8 cellular contexts compared by ENCODE assay signal in genomic region chr4:39970559-39971270, GRCh38. TPM values are rescaled to one million over a fixed set of nuclear protein-coding genes. Genes with fewer than 3 reads are reported as not detected.
DNase-seq lines count a peak whose midpoint lies in the region; ATAC-seq and TF ChIP-seq lines count a peak whose summit lies in the region.

No MANE protein-coding gene starts in this region.

- no peaks in the 10 kb centered on the region for H3K9me3 Mint-ChIP-seq in activated CD4-positive, alpha-beta T cell treated with anti-CD3 and anti-CD28 coated beads, Interleukin-2, amount 10 ng/mL, durations not matched to agents 7 days and 5 days
- no peaks in the 10 kb centered on the region for H3K9me3 Mint-ChIP-seq in activated naive CD8-positive, alpha-beta T cell treated with anti-CD3 and anti-CD28 coated beads, Interleukin-2, amount 10 ng/mL, durations not matched to agents 7 days and 5 days
- no peaks in the 10 kb centered on the region for H3K9me3 Mint-ChIP-seq in neural progenitor cell

- no peak overlapping the region for H3K4me3 Mint-ChIP-seq in activated CD4-positive, alpha-beta T cell treated with anti-CD3 and anti-CD28 coated beads, Interleukin-2, amount 10 ng/mL, durations not matched to agents 7 days and 5 days
- H3K4me3 Mint-ChIP-seq in activated naive CD8-positive, alpha-beta T cell treated with anti-CD3 and anti-CD28 coated beads, Interleukin-2, amount 10 ng/mL, durations not matched to agents 7 days and 5 days: no peak overlapping the region
- H3K4me3 Mint-ChIP-seq in neural progenitor cell: no peak overlapping the region

- no peak for DNase-seq in activated CD4-positive, alpha-beta T cell treated with anti-CD3 and anti-CD28 coated beads, Interleukin-2, amount 10 ng/mL, durations not matched to agents 7 days and 5 days
- DNase-seq in activated CD4-positive, alpha-beta T cell treated with anti-CD3 and anti-CD28 coated beads, Interleukin-2, amount 50 U/mL, for 48 hours: no peak
- DNase-seq in activated naive CD8-positive, alpha-beta T cell treated with anti-CD3 and anti-CD28 coated beads, Interleukin-2, amount 10 ng/mL, durations not matched to agents 7 days and 5 days: no peak
- peak; percentile 1 for DNase-seq in neural progenitor cell (ENCODE audit: low spot score)
- no peak for DNase-seq in stimulated activated CD4-positive, alpha-beta T cell treated with anti-CD3 and anti-CD28 coated beads, Interleukin-12 subunit alpha, Interleukin-12 subunit beta, amount 100 ng/mL, for 4 hours
- no peak for DNase-seq in stimulated activated CD4-positive, alpha-beta T cell treated with anti-CD3 and anti-CD28 coated beads, Interleukin-1b, Interleukin-23, amount 100 ng/mL, for 48 hours
- DNase-seq in middle frontal gyrus (ENCODE audit: extremely low spot score, low spot score): no peak

- peaks cover 100% of the 10 kb centered on the region for H3K79me2 ChIP-seq in neural progenitor cell (ENCODE audit: low read depth)

- H3F3A ChIP-seq in neural progenitor cell (ENCODE audit: low read depth): peaks cover 7% of the 10 kb centered on the region

- ATAC-seq in HG03139 (IDR thresholded peaks at IDR 0.05; ENCODE audit: unreplicated experiment): peak; percentile 62
- ATAC-seq in activated naive CD8-positive, alpha-beta T cell treated with anti-CD3 and anti-CD28 coated beads, Interleukin-2, amount 10 ng/mL, durations not matched to agents 7 days and 5 days (ENCODE audit: low read depth): no peak

- peaks cover 31% of the 10 kb centered on the region for H3K36me3 Mint-ChIP-seq in activated CD4-positive, alpha-beta T cell treated with anti-CD3 and anti-CD28 coated beads, Interleukin-2, amount 10 ng/mL, durations not matched to agents 7 days and 5 days (ENCODE audit: low read depth)
- peaks cover 34% of the 10 kb centered on the region for H3K36me3 Mint-ChIP-seq in activated naive CD8-positive, alpha-beta T cell treated with anti-CD3 and anti-CD28 coated beads, Interleukin-2, amount 10 ng/mL, durations not matched to agents 7 days and 5 days
- peaks cover 37% of the 10 kb centered on the region for H3K36me3 Mint-ChIP-seq in neural progenitor cell

- no peak overlapping the region for H3K4me2 ChIP-seq in neural progenitor cell

- peak overlapping the region; percentile 60 for H3K27ac Mint-ChIP-seq in activated CD4-positive, alpha-beta T cell treated with anti-CD3 and anti-CD28 coated beads, Interleukin-2, amount 10 ng/mL, durations not matched to agents 7 days and 5 days
- peak overlapping the region; percentile 68 for H3K27ac Mint-ChIP-seq in activated naive CD8-positive, alpha-beta T cell treated with anti-CD3 and anti-CD28 coated beads, Interleukin-2, amount 10 ng/mL, durations not matched to agents 7 days and 5 days
- H3K27ac Mint-ChIP-seq in neural progenitor cell: peak overlapping the region; percentile 57

- H3K4me3 ChIP-seq in neural progenitor cell: no peak overlapping the region

- no peak overlapping the region for H3K27ac ChIP-seq in neural progenitor cell

- H3K4me1 ChIP-seq in neural progenitor cell: peaks cover 6% of the 10 kb centered on the region

- no peak for TF ChIP-seq CTCF in neural progenitor cell (IDR thresholded peaks at IDR 0.05)

- H3K9ac ChIP-seq in neural progenitor cell: no peak overlapping the region

- POLR2A ChIA-PET in activated CD4-positive, alpha-beta T cell treated with anti-CD3 and anti-CD28 coated beads, Interleukin-2, amount 10 ng/mL, durations not matched to agents 7 days and 5 days (lab: Charles Lee): no interaction called here
- POLR2A ChIA-PET in activated naive CD8-positive, alpha-beta T cell treated with anti-CD3 and anti-CD28 coated beads, Interleukin-2, amount 10 ng/mL, durations not matched to agents 7 days and 5 days (lab: Charles Lee): interaction anchor here (0.6 kb wide), 1 partner anchor 226 kb away, joined by 4 read pairs; no protein-coding TSS in a partner anchor

- H3K36me3 ChIP-seq in neural progenitor cell: peaks cover 6% of the 10 kb centered on the region

- H4K20me1 ChIP-seq in neural progenitor cell (ENCODE audit: low read depth): peaks cover 97% of the 10 kb centered on the region

- H2AFZ ChIP-seq in neural progenitor cell (replicated peaks): no peak overlapping the region

- no peaks in the 10 kb centered on the region for H3K9me3 ChIP-seq in neural progenitor cell (ENCODE audit: low read depth)

- H3K27me3 ChIP-seq in neural progenitor cell: no peaks in the 10 kb centered on the region

- CTCF ChIA-PET in activated CD4-positive, alpha-beta T cell treated with anti-CD3 and anti-CD28 coated beads, Interleukin-2, amount 10 ng/mL, durations not matched to agents 7 days and 5 days (lab: Charles Lee): no interaction called here

- peaks cover 43% of the 10 kb centered on the region for H3K4me1 Mint-ChIP-seq in activated CD4-positive, alpha-beta T cell treated with anti-CD3 and anti-CD28 coated beads, Interleukin-2, amount 10 ng/mL, durations not matched to agents 7 days and 5 days
- H3K4me1 Mint-ChIP-seq in activated naive CD8-positive, alpha-beta T cell treated with anti-CD3 and anti-CD28 coated beads, Interleukin-2, amount 10 ng/mL, durations not matched to agents 7 days and 5 days: peaks cover 41% of the 10 kb centered on the region
- peaks cover 14% of the 10 kb centered on the region for H3K4me1 Mint-ChIP-seq in neural progenitor cell

- H3K27me3 Mint-ChIP-seq in activated CD4-positive, alpha-beta T cell treated with anti-CD3 and anti-CD28 coated beads, Interleukin-2, amount 10 ng/mL, durations not matched to agents 7 days and 5 days: no peaks in the 10 kb centered on the region
- H3K27me3 Mint-ChIP-seq in activated naive CD8-positive, alpha-beta T cell treated with anti-CD3 and anti-CD28 coated beads, Interleukin-2, amount 10 ng/mL, durations not matched to agents 7 days and 5 days: no peaks in the 10 kb centered on the region
- H3K27me3 Mint-ChIP-seq in neural progenitor cell (ENCODE audit: insufficient read depth, low read depth): peaks cover 4% of the 10 kb centered on the region

RNA-seq across cellular contexts. Expression of gene PDS5A, which starts 7.0 kb away (rescaled TPM):
- total RNA-seq in activated CD4-positive, alpha-beta T cell treated with anti-CD3 and anti-CD28 coated beads, Interleukin-2, amount 10 ng/mL, durations not matched to agents 7 days and 5 days: 100 to 1,000 TPM; 108 to 116 TPM
- 10 to 100 TPM; 96.7 to 99.9 TPM for total RNA-seq in activated naive CD8-positive, alpha-beta T cell treated with anti-CD3 and anti-CD28 coated beads, Interleukin-2, amount 10 ng/mL, durations not matched to agents 7 days and 5 days
- total RNA-seq in neural progenitor cell (ENCODE audit: low replicate concordance): 75.2 and 132 TPM in 2 replicates
